In genomic region chr15:40440300-40441011, GRCh38 we compare ENCODE assay signal across 8 cellular contexts. TPM values are rescaled to one million over a fixed set of nuclear protein-coding genes. Genes with fewer than 3 reads are reported as not detected.
A peak's percentile ranks its signal among the peaks of the same experiment; 100 is the strongest.
DNase-seq lines count a peak whose midpoint lies in the region; ATAC-seq, FAIRE-seq and TF ChIP-seq lines count a peak whose summit lies in the region.

BAHD1 (plus strand) TSS chr15:40440953; CDS start chr15:40458465, 17,512 bp downstream.

- TF ChIP-seq POLR2A in endothelial cell of umbilical vein (IDR thresholded peaks at IDR 0.05; ENCODE audit: low read depth, low read length) = no peak

- dilution Hi-C loops in endothelial cell of umbilical vein (cut with MboI; ENCODE audit: extremely low pct_ligation_motif_present, low sequenced_read_pairs) = no loop called here

- no peak within 1 kb of the TSS for H2AFZ ChIP-seq in OCI-LY1 (ENCODE audit: low read length)
- peak within 1 kb of the TSS; percentile 37 for H2AFZ ChIP-seq in endothelial cell of umbilical vein (ENCODE audit: low read depth, low read length)

- H3K9me1 ChIP-seq in endothelial cell of umbilical vein (replicated peaks; ENCODE audit: control insufficient read depth, extremely low read depth, insufficient read depth, low read length) = no peaks in the 10 kb centered on the region

- H3K9me3 ChIP-seq in OCI-LY1 (ENCODE audit: low read length) (no peaks in the 10 kb centered on the region), endothelial cell of umbilical vein (replicated peaks; ENCODE audit: control insufficient read depth, insufficient read depth, low read length) (no peaks in the 10 kb centered on the region)

- FAIRE-seq in endothelial cell of umbilical vein (lab: Jason Lieb, UNC) = peak; percentile 96

- peak within 1 kb of the TSS; percentile 81 for H3K4me3 ChIP-seq in OCI-LY1 (ENCODE audit: low read depth, low read length, poor library complexity, severe bottlenecking)
- peak within 1 kb of the TSS; percentile 57 to 91 (median 62) for H3K4me3 ChIP-seq in endothelial cell of umbilical vein (replicated peaks in 1 of 3; ENCODE audit: insufficient read depth in 1 of 3, low read depth in 1 of 3, low read length in 3 of 3)

- peak within 1 kb of the TSS; percentile 89 for H3K4me2 ChIP-seq in OCI-LY1 (ENCODE audit: low read length)
- peak within 1 kb of the TSS; percentile 75 for H3K4me2 ChIP-seq in endothelial cell of umbilical vein (ENCODE audit: insufficient read depth, low read length)

- TF ChIP-seq CTCF in OCI-LY1 (IDR thresholded peaks at IDR 0.05; ENCODE audit: low read length) (no peak), endothelial cell of umbilical vein (IDR thresholded peaks at IDR 0.05; ENCODE audit: extremely low read depth in 1 of 2, insufficient read depth in 1 of 2, low read depth in 1 of 2, low read length in 2 of 2) (peak in 1 of 2 donors; percentile 25)

- peaks cover 22% of the 10 kb centered on the region for H3K4me1 ChIP-seq in OCI-LY1 (ENCODE audit: insufficient read depth, low read length, severe bottlenecking)
- peaks cover 6% of the 10 kb centered on the region for H3K4me1 ChIP-seq in endothelial cell of umbilical vein (ENCODE audit: control insufficient read depth, extremely low read depth, insufficient read depth, low read length)

- intact Hi-C loops in endothelial cell of umbilical vein (cut with micrococcal nuclease) = loop anchor here (2.0 to 5.0 kb wide), 2 partner anchors 30 to 67 kb away; partner anchors contain the start of gene CHST14

- no peaks in the 10 kb centered on the region for H3F3A ChIP-seq in OCI-LY1 (ENCODE audit: insufficient read depth, low read length)

- H3K9ac ChIP-seq in OCI-LY1 (ENCODE audit: low read length) (peak within 1 kb of the TSS; percentile 75), endothelial cell of umbilical vein (replicated peaks; ENCODE audit: extremely low read depth, insufficient read depth, low read length) (peak within 1 kb of the TSS; percentile 29)

- H3K27me3 ChIP-seq in OCI-LY1 (ENCODE audit: insufficient read depth, low read length) (peaks cover 16% of the 10 kb centered on the region), endothelial cell of umbilical vein (ENCODE audit: control insufficient read depth in 2 of 2, insufficient read depth in 2 of 2, low read length in 2 of 2) (peaks cover 42 to 45% of the 10 kb centered on the region in 2 experiments)

- peak; percentile 86 for ATAC-seq in GM21447 (IDR thresholded peaks at IDR 0.05; ENCODE audit: unreplicated experiment)

- H4K20me1 ChIP-seq in OCI-LY1 (ENCODE audit: insufficient read depth, low read length) (peaks cover 7% of the 10 kb centered on the region; the same call in 1 of the 2 replicates), endothelial cell of umbilical vein (replicated peaks; ENCODE audit: control insufficient read depth, extremely low read depth, insufficient read depth, low read length) (peaks cover 2% of the 10 kb centered on the region)

- no TSS peak for BruUV-seq in endothelial cell of umbilical vein (replicated peaks; lab: Mats Ljungman, UMichigan)

- CTCF ChIA-PET in endothelial cell of umbilical vein (lab: Charles Lee) = interaction anchor here (0.6 to 1.8 kb wide), 17 partner anchors 9 to 490 kb away, joined by 3 to 5 read pairs (median 4); partner anchors contain the start of gene IVD

- H3K9me2 ChIP-seq in OCI-LY1 (ENCODE audit: low read depth, low read length) = no peaks in the 10 kb centered on the region

- H3K27ac ChIP-seq in OCI-LY1 (ENCODE audit: low read depth, low read length, poor library complexity, severe bottlenecking) = no peak within 1 kb of the TSS
- no peak within 1 kb of the TSS for H3K27ac ChIP-seq in endothelial cell of umbilical vein (ENCODE audit: insufficient read depth, low read depth, low read length)

- H3K79me2 ChIP-seq in OCI-LY1 (ENCODE audit: insufficient read depth, low read length) = no peaks in the 10 kb centered on the region
- H3K79me2 ChIP-seq in endothelial cell of umbilical vein (ENCODE audit: control insufficient read depth, insufficient read depth, low read length) = peaks cover 21% of the 10 kb centered on the region

- no peaks in the 10 kb centered on the region; the same call in 1 of the 2 replicates for H3K36me3 ChIP-seq in OCI-LY1 (ENCODE audit: insufficient read depth, low read length)
- H3K36me3 ChIP-seq in endothelial cell of umbilical vein (ENCODE audit: control insufficient read depth in 2 of 2, extremely low read depth in 1 of 2, insufficient read depth in 2 of 2, low read length in 2 of 2) = no peaks in the 10 kb centered on the region

- DNase-seq in D341Med (ENCODE audit: low spot score) (peak; percentile 99), HuH-7 (ENCODE audit: low spot score) (peak; percentile 99), endothelial cell of umbilical vein (ENCODE audit: low read depth, low spot score) (peak; percentile 92), middle frontal gyrus (ENCODE audit: extremely low spot score, low spot score) (peak; percentile 89)
- DNase-seq in activated CD8-positive, alpha-beta memory T cell treated with anti-CD3 and anti-CD28 coated beads, Interleukin-2, amount 50 U/mL, for 4 hours = peak; percentile 97
- peak; percentile 95 to 96 for DNase-seq in stimulated activated CD8-positive, alpha-beta memory T cell treated with anti-CD3 and anti-CD28 coated beads, Interleukin-2, amount 100 ng/mL, for 48 hours (ENCODE audit: low read depth in 2 of 2)

- POLR2A ChIA-PET in endothelial cell of umbilical vein (lab: Charles Lee) = interaction anchor here (0.7 kb wide), 1 partner anchor 501 kb away, joined by 4 read pairs; no protein-coding TSS in a partner anchor

TF ChIP-seq in endothelial cell of umbilical vein, 7 proteins besides CTCF, POLR2A, EP300 and RAD21:
- TF ChIP-seq MYC (IDR thresholded peaks at IDR 0.05; ENCODE audit: low read depth, low read length) (no peak), GATA2 (IDR thresholded peaks at IDR 0.05; ENCODE audit: insufficient read depth, insufficient read length, low read depth, low read length) (no peak), MAX (IDR thresholded peaks at IDR 0.05; ENCODE audit: insufficient read depth, insufficient read length) (peak; percentile 25), FOS (IDR thresholded peaks at IDR 0.05; ENCODE audit: borderline replicate concordance, insufficient read depth, low read length) (no peak), EZH2 (IDR thresholded peaks at IDR 0.05; ENCODE audit: borderline replicate concordance, low read depth, low read length, severe bottlenecking) (peak; percentile 38), JUN (IDR thresholded peaks at IDR 0.05; ENCODE audit: borderline replicate concordance, insufficient read depth, insufficient read length, low read depth) (no peak), POLR2AphosphoS5 (IDR thresholded peaks at IDR 0.05; ENCODE audit: insufficient read depth, low read depth, low read length) (peak; percentile 45)
TF ChIP-seq in endothelial cell of umbilical vein: peak in this region for 3.

RNA-seq across cellular contexts. Expression of gene BAHD1, which starts in this region (rescaled TPM):
- total RNA-seq in endothelial cell of umbilical vein = 19.1 and 19.7 TPM in 2 replicates
- polyA plus RNA-seq in endothelial cell of umbilical vein = 6.3 and 7.0 TPM in 2 replicates
- polyA plus RNA-seq in endothelial cell of umbilical vein (2011; cell fraction: cytosol; rRNA removed) = 6.3 and 7.0 TPM in 2 replicates
- polyA plus RNA-seq in endothelial cell of umbilical vein (2011; cell fraction: nucleus; rRNA removed) = 11.6 and 13.6 TPM in 2 replicates
- polyA plus RNA-seq in endothelial cell of umbilical vein (2012) = 10.7 and 11.9 TPM in 2 replicates
- 5.6 and 11.0 TPM in 2 replicates for polyA minus RNA-seq in endothelial cell of umbilical vein
- 4.5 TPM for polyA minus RNA-seq in endothelial cell of umbilical vein (2011; cell fraction: cytosol; rRNA and poly(A)+ RNA removed)
- 6.1 and 6.3 TPM in 2 replicates for polyA minus RNA-seq in endothelial cell of umbilical vein (2011; cell fraction: nucleus; rRNA and poly(A)+ RNA removed)
